Comparison of ENCODE assay signal across 1 cellular context in the genomic region with DNA sequence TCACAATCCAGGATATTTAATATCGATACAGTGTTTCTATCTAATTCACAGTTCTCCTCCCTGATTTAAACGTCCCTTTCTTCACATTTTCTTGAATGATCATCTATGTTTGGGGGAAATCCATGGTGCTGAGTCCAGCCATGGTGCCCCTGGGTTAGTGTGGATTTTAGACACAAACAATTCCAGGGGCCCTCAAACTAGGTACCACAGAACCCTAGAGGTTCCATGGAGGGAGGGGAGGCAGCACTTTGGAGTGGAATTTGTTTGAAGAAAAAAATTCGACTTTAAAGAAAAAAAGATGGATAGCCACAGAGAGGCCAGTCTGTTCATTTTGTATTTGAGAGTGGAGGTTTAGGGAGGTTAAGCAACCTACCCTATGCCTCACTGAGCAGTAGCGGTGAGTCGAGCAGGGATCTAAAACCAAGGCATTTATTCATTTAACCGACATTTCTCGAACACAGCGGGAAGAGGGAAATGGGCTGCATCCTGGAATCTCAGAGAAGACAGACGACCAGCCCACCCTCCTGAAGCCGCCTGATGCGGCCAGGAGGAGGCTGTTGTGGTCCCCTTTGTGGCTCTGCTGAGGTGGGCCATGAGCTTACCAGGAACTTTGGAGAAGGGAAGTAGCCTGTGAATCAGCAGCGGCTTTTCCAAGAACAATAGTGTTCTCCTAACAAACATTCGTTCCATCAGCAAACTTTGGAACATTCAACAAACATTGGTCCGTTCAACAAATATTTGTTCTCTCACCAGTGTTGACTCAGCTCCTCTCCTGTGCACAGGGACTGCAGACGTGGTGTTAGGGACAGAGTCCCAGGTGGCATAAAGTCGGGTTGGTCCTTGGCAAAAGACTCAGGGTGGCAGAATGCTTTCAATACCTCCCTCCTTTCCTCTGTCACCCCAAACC.
A peak's percentile ranks its signal among the peaks of the same experiment; 100 is the strongest.
TF ChIP-seq lines count a peak whose summit lies in the region.

No MANE protein-coding gene starts in this region.

TF ChIP-seq in HepG2, 621 proteins besides CTCF, POLR2A, EP300 and RAD21 (continued from another document and continues in another):
- TF ChIP-seq ZNF556 (CRISPR knock-in tag; IDR thresholded peaks at IDR 0.05; ENCODE audit: borderline replicate concordance) (no peak), TBP (CRISPR knock-in tag; IDR thresholded peaks at IDR 0.05) (no peak), HMGA1 (CRISPR knock-in tag; conservative IDR thresholded peaks at IDR 0.05) (no peak), SRSF1 (optimal IDR thresholded peaks at IDR 0.05; ENCODE audit: low read depth, low read length) (no peak), ESRRA (CRISPR knock-in tag; IDR thresholded peaks at IDR 0.05; ENCODE audit: low read depth) (no peak), NRL (CRISPR knock-in tag; IDR thresholded peaks at IDR 0.05; ENCODE audit: borderline replicate concordance) (no peak), MYNN (CRISPR knock-in tag; IDR thresholded peaks at IDR 0.05; ENCODE audit: low read depth) (no peak), ZNF552 (CRISPR knock-in tag; IDR thresholded peaks at IDR 0.05; ENCODE audit: borderline replicate concordance) (no peak), POGZ (CRISPR knock-in tag; IDR thresholded peaks at IDR 0.05) (no peak), PITX1 (CRISPR knock-in tag; IDR thresholded peaks at IDR 0.05) (peak; percentile 84), ZNF772 (CRISPR knock-in tag; IDR thresholded peaks at IDR 0.05) (no peak), ZNF281 (CRISPR knock-in tag; IDR thresholded peaks at IDR 0.05; ENCODE audit: borderline replicate concordance) (peak; percentile 62; the same call in 1 of the 2 replicates), KAT7 (CRISPR knock-in tag; IDR thresholded peaks at IDR 0.05; ENCODE audit: borderline replicate concordance) (no peak), LCORL (IDR thresholded peaks at IDR 0.05) (peak; percentile 20; the same call in 1 of the 2 replicates), LCORL (CRISPR knock-in tag; IDR thresholded peaks at IDR 0.05) (peak; percentile 84), SIN3B (IDR thresholded peaks at IDR 0.05; ENCODE audit: low read length) (no peak), RELA (CRISPR knock-in tag; IDR thresholded peaks at IDR 0.05) (no peak), MAF1 (CRISPR knock-in tag; IDR thresholded peaks at IDR 0.05; ENCODE audit: borderline replicate concordance) (no peak), ZSCAN31 (CRISPR knock-in tag; IDR thresholded peaks at IDR 0.05; ENCODE audit: low read depth) (no peak), ZNF34 (CRISPR knock-in tag; IDR thresholded peaks at IDR 0.05; ENCODE audit: borderline replicate concordance) (no peak), TARDBP (CRISPR knock-in tag; IDR thresholded peaks at IDR 0.05) (peak; percentile 89), ZFP41 (CRISPR knock-in tag; IDR thresholded peaks at IDR 0.05; ENCODE audit: borderline replicate concordance) (no peak), KIAA2018 (CRISPR knock-in tag; IDR thresholded peaks at IDR 0.05; ENCODE audit: borderline replicate concordance) (no peak), ZNF644 (CRISPR knock-in tag; IDR thresholded peaks at IDR 0.05; ENCODE audit: low read depth) (peak; percentile 48; the same call in 1 of the 2 replicates), REXO4 (CRISPR knock-in tag; IDR thresholded peaks at IDR 0.05; ENCODE audit: borderline replicate concordance) (no peak), ZNF136 (CRISPR knock-in tag; IDR thresholded peaks at IDR 0.05; ENCODE audit: low read depth) (no peak), ZSCAN21 (CRISPR knock-in tag; IDR thresholded peaks at IDR 0.05; ENCODE audit: borderline replicate concordance) (peak; percentile 47; the same call in 1 of the 2 replicates), ZNF780A (CRISPR knock-in tag; IDR thresholded peaks at IDR 0.05) (no peak), ARNT2 (CRISPR knock-in tag; IDR thresholded peaks at IDR 0.05; ENCODE audit: low read depth) (no peak), ZNF337 (CRISPR knock-in tag; IDR thresholded peaks at IDR 0.05; ENCODE audit: borderline replicate concordance, low read depth) (no peak), ZNF451 (CRISPR knock-in tag; IDR thresholded peaks at IDR 0.05) (no peak), ZNF839 (CRISPR knock-in tag; IDR thresholded peaks at IDR 0.05; ENCODE audit: borderline replicate concordance) (no peak), ASH2L (IDR thresholded peaks at IDR 0.05; ENCODE audit: insufficient read length, low read depth, low read length) (peak; percentile 24), GABPA (IDR thresholded peaks at IDR 0.05; ENCODE audit: low read depth, low read length) (no peak), GABPA (CRISPR knock-in tag; IDR thresholded peaks at IDR 0.05; ENCODE audit: low read depth) (no peak; the same call in 1 of the 2 replicates), HNRNPLL (IDR thresholded peaks at IDR 0.05; ENCODE audit: low read depth, low read length, poor library complexity, severe bottlenecking) (no peak), ZNF7 (CRISPR knock-in tag; IDR thresholded peaks at IDR 0.05) (no peak), ZNF343 (CRISPR knock-in tag; IDR thresholded peaks at IDR 0.05) (no peak), RBM22 (optimal IDR thresholded peaks at IDR 0.05; ENCODE audit: low read length) (no peak), CENPT (CRISPR knock-in tag; IDR thresholded peaks at IDR 0.05; ENCODE audit: low read depth) (no peak), RAD51 (IDR thresholded peaks at IDR 0.05; ENCODE audit: borderline replicate concordance) (no peak), RERE (CRISPR knock-in tag; IDR thresholded peaks at IDR 0.05; ENCODE audit: low read depth) (peak; percentile 98), ZNF30 (CRISPR knock-in tag; IDR thresholded peaks at IDR 0.05) (no peak), ZNF101 (CRISPR knock-in tag; IDR thresholded peaks at IDR 0.05; ENCODE audit: borderline replicate concordance, low read depth) (no peak), ATAD3A (CRISPR knock-in tag; IDR thresholded peaks at IDR 0.05) (no peak), CHD4 (IDR thresholded peaks at IDR 0.05; ENCODE audit: borderline replicate concordance, low read length) (no peak)
- TF ChIP-seq, protein P1, sequence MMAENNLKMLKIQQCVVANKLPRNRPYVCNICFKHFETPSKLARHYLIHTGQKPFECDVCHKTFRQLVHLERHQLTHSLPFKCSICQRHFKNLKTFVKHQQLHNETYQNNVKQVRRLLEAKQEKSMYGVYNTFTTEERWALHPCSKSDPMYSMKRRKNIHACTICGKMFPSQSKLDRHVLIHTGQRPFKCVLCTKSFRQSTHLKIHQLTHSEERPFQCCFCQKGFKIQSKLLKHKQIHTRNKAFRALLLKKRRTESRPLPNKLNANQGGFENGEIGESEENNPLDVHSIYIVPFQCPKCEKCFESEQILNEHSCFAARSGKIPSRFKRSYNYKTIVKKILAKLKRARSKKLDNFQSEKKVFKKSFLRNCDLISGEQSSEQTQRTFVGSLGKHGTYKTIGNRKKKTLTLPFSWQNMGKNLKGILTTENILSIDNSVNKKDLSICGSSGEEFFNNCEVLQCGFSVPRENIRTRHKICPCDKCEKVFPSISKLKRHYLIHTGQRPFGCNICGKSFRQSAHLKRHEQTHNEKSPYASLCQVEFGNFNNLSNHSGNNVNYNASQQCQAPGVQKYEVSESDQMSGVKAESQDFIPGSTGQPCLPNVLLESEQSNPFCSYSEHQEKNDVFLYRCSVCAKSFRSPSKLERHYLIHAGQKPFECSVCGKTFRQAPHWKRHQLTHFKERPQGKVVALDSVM (CRISPR knock-in tag; IDR thresholded peaks at IDR 0.05), result no peak
